ENCODE assay signal across 8 cellular contexts in genomic region chr14:99266181-99267178, GRCh38. TPM values are rescaled to one million over a fixed set of nuclear protein-coding genes. Genes with fewer than 3 reads are reported as not detected.
DNase-seq lines count a peak whose midpoint lies in the region; ATAC-seq and TF ChIP-seq lines count a peak whose summit lies in the region.

No MANE protein-coding gene starts in this region.

- no peaks in the 10 kb centered on the region for H3K27me3 ChIP-seq in CD8-positive, alpha-beta memory T cell (ENCODE audit: insufficient read depth, low read length, poor library complexity, severe bottlenecking)
- H3K27me3 ChIP-seq in psoas muscle (ENCODE audit: insufficient read depth in 3 of 3, low read length in 2 of 3): peaks cover 3 to 55% (median 22%) of the 10 kb centered on the region in 3 donors
- H3K27me3 ChIP-seq in uterus: peaks cover 20 to 26% of the 10 kb centered on the region in 2 donors

- TF ChIP-seq POLR2A in uterus (IDR thresholded peaks at IDR 0.05): no peak

- H3K9me3 ChIP-seq in CD8-positive, alpha-beta memory T cell (ENCODE audit: low read length): no peaks in the 10 kb centered on the region
- no peaks in the 10 kb centered on the region for H3K9me3 ChIP-seq in SK-N-MC (ENCODE audit: low read depth, low read length)
- no peaks in the 10 kb centered on the region for H3K9me3 ChIP-seq in psoas muscle
- H3K9me3 ChIP-seq in uterus: no peaks in the 10 kb centered on the region

- peak overlapping the region; percentile 86 for H3K4me3 ChIP-seq in CD8-positive, alpha-beta memory T cell (ENCODE audit: low read length)
- H3K4me3 ChIP-seq in SK-N-MC (peak overlapping the region; percentile 83), psoas muscle (no peak overlapping the region), uterus (no peak overlapping the region)

- peaks cover 5% of the 10 kb centered on the region for H3K36me3 ChIP-seq in CD8-positive, alpha-beta memory T cell (ENCODE audit: insufficient read depth, low read length)
- peaks cover 78% of the 10 kb centered on the region for H3K36me3 ChIP-seq in SK-N-MC (ENCODE audit: insufficient read depth, low read length)
- H3K36me3 ChIP-seq in psoas muscle (ENCODE audit: insufficient read depth in 1 of 2, low read depth in 1 of 2): no peaks in the 10 kb centered on the region
- H3K36me3 ChIP-seq in uterus: no peaks in the 10 kb centered on the region

- H3K27ac Mint-ChIP-seq in CD8-positive, alpha-beta memory T cell: peak overlapping the region; percentile 78 to 100 (median 100)
- H3K27ac Mint-ChIP-seq in activated naive CD4-positive, alpha-beta T cell treated with anti-CD3 and anti-CD28 coated beads, Interleukin-2, amount 50 U/mL, for 24 hours: peak overlapping the region; percentile 98

- peak overlapping the region; percentile 89 for H3K27ac ChIP-seq in CD8-positive, alpha-beta memory T cell (ENCODE audit: low read depth, low read length)
- H3K27ac ChIP-seq in SK-N-MC (peak overlapping the region; percentile 96), psoas muscle (no peak overlapping the region), uterus (no peak overlapping the region)

- H3K4me1 ChIP-seq in CD8-positive, alpha-beta memory T cell (ENCODE audit: insufficient read depth, low read length): peaks cover 43% of the 10 kb centered on the region
- H3K4me1 ChIP-seq in psoas muscle (peaks cover 9% of the 10 kb centered on the region), uterus (peaks cover 0 to 9% of the 10 kb centered on the region in 2 donors)

- POLR2A ChIA-PET in CD8-positive, alpha-beta memory T cell (lab: Charles Lee): interaction anchor here (0.5 to 7.6 kb wide), 16 partner anchors 9 to 1664 kb away, joined by 3 to 63 read pairs (median 4); no protein-coding TSS in a partner anchor

- peaks cover 0 to 6% (median 3%) of the 10 kb centered on the region in 5 donors for H3K9me3 Mint-ChIP-seq in CD8-positive, alpha-beta memory T cell
- no peaks in the 10 kb centered on the region for H3K9me3 Mint-ChIP-seq in activated naive CD4-positive, alpha-beta T cell treated with anti-CD3 and anti-CD28 coated beads, Interleukin-2, amount 50 U/mL, for 24 hours

- DNase-seq in CD8-positive, alpha-beta memory T cell: peak; percentile 83 to 90 (median 85)
- DNase-seq in Kasumi-1 (lab: John Stamatoyannopoulos, UW) (peak; percentile 70 to 72), SK-N-MC (ENCODE audit: low read depth, low spot score) (peak; percentile 59), Right ventricle myocardium superior (peak; percentile 83), psoas muscle (peak; percentile 65 to 83), uterus (peak; percentile 51 to 74)

- H3K27me3 Mint-ChIP-seq in CD8-positive, alpha-beta memory T cell: peaks cover 0 to 12% of the 10 kb centered on the region in 2 donors
- no peaks in the 10 kb centered on the region for H3K27me3 Mint-ChIP-seq in activated naive CD4-positive, alpha-beta T cell treated with anti-CD3 and anti-CD28 coated beads, Interleukin-2, amount 50 U/mL, for 24 hours

- 19 to 22% (median 20%) methylated on average over 31 of the region's 31 CpGs for WGBS in psoas muscle, 3 donors

- H3K9ac ChIP-seq in SK-N-MC (ENCODE audit: insufficient read length): peak overlapping the region; percentile 100

- CTCF ChIA-PET in CD8-positive, alpha-beta memory T cell (lab: Charles Lee): interaction anchor here (0.6 to 16.8 kb wide), 30 partner anchors 9 to 1461 kb away, joined by 3 to 532 read pairs (median 4); no protein-coding TSS in a partner anchor

- H3K4me3 Mint-ChIP-seq in CD8-positive, alpha-beta memory T cell: peak overlapping the region; percentile 77 to 100 (median 99)
- peak overlapping the region; percentile 94 for H3K4me3 Mint-ChIP-seq in activated naive CD4-positive, alpha-beta T cell treated with anti-CD3 and anti-CD28 coated beads, Interleukin-2, amount 50 U/mL, for 24 hours

- ATAC-seq in GM19452 (IDR thresholded peaks at IDR 0.05; ENCODE audit: unreplicated experiment) (peak; percentile 77), Right ventricle myocardium superior (ENCODE audit: poor library complexity) (peak; percentile 92), psoas muscle (peak; percentile 78 to 93 (median 79))

- TF ChIP-seq CTCF in psoas muscle (IDR thresholded peaks at IDR 0.05) (peak; percentile 99), uterus (IDR thresholded peaks at IDR 0.05) (peak; percentile 89 to 98 (median 92))

- intact Hi-C loops in Right ventricle myocardium superior (cut with DNase I): no loop called here
- intact Hi-C loops in psoas muscle (cut with DNase I): loop anchor here in 1 of 2 donors (10.0 kb wide), 1 partner anchor 1132 kb away; no protein-coding TSS in a partner anchor
- intact Hi-C loops in uterus (cut with DNase I; ENCODE audit: low total_unique reads): no loop called here

- peaks cover 61 to 68% (median 66%) of the 10 kb centered on the region in 3 donors for H3K4me1 Mint-ChIP-seq in CD8-positive, alpha-beta memory T cell
- peaks cover 66% of the 10 kb centered on the region for H3K4me1 Mint-ChIP-seq in activated naive CD4-positive, alpha-beta T cell treated with anti-CD3 and anti-CD28 coated beads, Interleukin-2, amount 50 U/mL, for 24 hours

- H3K36me3 Mint-ChIP-seq in CD8-positive, alpha-beta memory T cell: peaks cover 0 to 80% (median 18%) of the 10 kb centered on the region in 3 donors
- H3K36me3 Mint-ChIP-seq in activated naive CD4-positive, alpha-beta T cell treated with anti-CD3 and anti-CD28 coated beads, Interleukin-2, amount 50 U/mL, for 24 hours: peaks cover 19% of the 10 kb centered on the region

RNA-seq across cellular contexts. Expression of gene BCL11B, which starts 5.5 kb away (rescaled TPM):
- 10 to 100 TPM; 42.0 to 42.5 TPM for total RNA-seq in CD8-positive, alpha-beta memory T cell
- polyA plus RNA-seq in CD8-positive, alpha-beta memory T cell: 9.7 TPM
- total RNA-seq in Right ventricle myocardium superior (0.08 TPM), psoas muscle (under 1 TPM in 3 of 4 donors, not detected in 1; 0.15 to 0.34 (median 0.17) TPM), uterus (under 1 TPM in 3 of 4 donors, not detected in 1; 0.29 to 0.55 (median 0.46) TPM)
- under 1 TPM in 2 of 3 donors, not detected in 1; 0.01 to 0.03 TPM for polyA plus RNA-seq in psoas muscle

Comparison
In these comparisons a context has a peak if more than half of its experiments do, and no peak if none do; other contexts are left out.
1. H3K27ac ChIP-seq: peak in CD8-positive, alpha-beta memory T cell (single experiment) and SK-N-MC (single experiment); none in psoas muscle (single experiment) and uterus (0 of 2).
2. H3K4me3 ChIP-seq: peak in CD8-positive, alpha-beta memory T cell (single experiment) and SK-N-MC (single experiment); none in psoas muscle (single experiment) and uterus (0 of 2).
3. RNA of gene BCL11B, which starts 5.5 kb away (total RNA-seq): 42.0 to 42.5 TPM in CD8-positive, alpha-beta memory T cell; 0.29 to 0.55 TPM in uterus, 0.15 to 0.34 TPM in psoas muscle and 0.08 TPM in Right ventricle myocardium superior (single experiment); every median in the first group is over 10 times any median in the second.
4. Peak in every context shown above with its lines, with median percentiles within 50 percentile points of each other: DNase-seq and ATAC-seq.